ENCODE assay signal across 17 cellular contexts in the genomic region with DNA sequence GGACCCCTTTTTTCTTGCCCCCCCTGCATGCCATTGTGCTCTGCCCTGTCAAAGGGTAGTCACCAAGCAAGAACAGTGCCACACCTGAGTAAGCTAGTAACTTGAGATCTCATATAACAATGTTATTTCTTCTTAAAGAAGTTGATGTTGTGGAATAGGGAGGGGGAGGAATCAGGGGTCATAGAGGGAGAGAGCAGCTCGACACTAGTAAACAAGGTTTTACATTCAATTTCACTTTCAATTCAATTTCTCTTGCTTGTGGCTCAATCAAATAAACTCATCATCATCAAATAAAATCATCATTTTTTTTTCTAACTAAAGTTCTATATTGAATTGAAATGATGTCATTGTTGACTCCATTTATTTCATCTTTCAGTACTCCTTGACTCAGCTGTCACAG.
"Had no signal": no experiment of that assay in that cellular context is flagged by ENCODE, and none has a peak within 500 bp of the region (broad histone marks: within the 10 kb centered on the region; RNA-seq: fewer than 3 reads in every experiment).

No MANE protein-coding gene starts in this region.

- H3K4me3 Mint-ChIP-seq: activated naive CD8-positive, alpha-beta T cell treated with anti-CD3 and anti-CD28 coated beads for 36 hours; effector memory CD8-positive, alpha-beta T cell; nephron progenitor cell had no signal

- H3K9me3 ChIP-seq: body of pancreas, esophagus squamous epithelium, heart right ventricle, left lung, tibial nerve had no signal

- H3K4me1 ChIP-seq: body of pancreas, esophagus squamous epithelium, heart right ventricle, left lung, tibial nerve had no signal

- ATAC-seq: body of pancreas; effector memory CD8-positive, alpha-beta T cell; heart right ventricle; left lung had no signal

- H3K27ac ChIP-seq: body of pancreas, esophagus squamous epithelium, heart right ventricle, left lung, tibial nerve had no signal

- H3K36me3 Mint-ChIP-seq: activated naive CD8-positive, alpha-beta T cell treated with anti-CD3 and anti-CD28 coated beads for 36 hours had no signal

- H3K27ac Mint-ChIP-seq: activated naive CD8-positive, alpha-beta T cell treated with anti-CD3 and anti-CD28 coated beads for 36 hours; effector memory CD8-positive, alpha-beta T cell; nephron progenitor cell had no signal

- H3K27me3 ChIP-seq: body of pancreas, esophagus squamous epithelium, heart right ventricle, left lung, tibial nerve had no signal

- H3K9me3 Mint-ChIP-seq: activated naive CD8-positive, alpha-beta T cell treated with anti-CD3 and anti-CD28 coated beads for 36 hours; effector memory CD8-positive, alpha-beta T cell; nephron progenitor cell had no signal

- DNase-seq: activated CD4-positive, alpha-beta T cell treated with anti-CD3 and anti-CD28 coated beads, Interleukin-2, amount 50 U/mL, for 4 hours; activated naive CD4-positive, alpha-beta T cell; activated naive CD8-positive, alpha-beta T cell treated with anti-CD3 and anti-CD28 coated beads for 36 hours; body of pancreas; dermis blood vessel endothelial cell; effector memory CD8-positive, alpha-beta T cell; esophagus squamous epithelium; heart right ventricle; left lung; mammary epithelial cell; midbrain; nephron progenitor cell; nucleus accumbens; stimulated activated naive CD4-positive, alpha-beta T cell; substantia nigra; T1000 had no signal

- H3K27me3 Mint-ChIP-seq: activated naive CD8-positive, alpha-beta T cell treated with anti-CD3 and anti-CD28 coated beads for 36 hours had no signal

- H3K4me3 ChIP-seq: body of pancreas, esophagus squamous epithelium, heart right ventricle, left lung, tibial nerve had no signal

- H3K36me3 ChIP-seq: esophagus squamous epithelium, heart right ventricle, left lung, tibial nerve had no signal

- H3K4me1 Mint-ChIP-seq: activated naive CD8-positive, alpha-beta T cell treated with anti-CD3 and anti-CD28 coated beads for 36 hours had no signal
